In the genomic region with DNA sequence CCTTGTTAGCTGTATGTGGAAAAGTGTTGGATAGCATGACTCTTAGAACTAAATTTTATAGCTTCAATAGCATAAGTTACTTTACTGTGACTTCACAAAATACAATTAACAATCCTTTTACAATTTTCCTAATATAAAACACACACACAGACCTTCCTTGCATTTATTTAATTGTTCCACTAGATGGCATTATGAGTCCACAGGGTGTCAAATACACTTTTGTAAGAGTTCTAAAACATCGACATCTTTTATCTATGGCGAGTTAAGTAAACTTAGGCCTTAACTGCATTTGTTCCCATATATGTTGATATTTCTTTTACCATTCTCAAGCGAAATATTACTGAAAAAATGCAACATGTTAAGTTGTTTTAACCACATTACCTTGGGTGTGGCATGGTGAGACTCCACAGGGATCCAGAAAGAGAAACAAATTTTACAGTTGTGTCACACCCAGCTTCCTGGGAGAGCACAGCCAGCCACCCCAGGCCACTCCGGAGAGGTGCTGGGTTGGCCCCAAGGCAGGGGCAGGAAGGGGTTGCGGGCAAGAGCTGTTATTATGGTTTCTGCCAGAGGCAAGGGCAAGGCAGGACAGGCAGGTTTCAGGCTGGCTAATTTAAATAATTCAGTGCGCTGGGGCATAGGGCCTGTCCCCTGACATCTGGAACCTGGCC, we compare ENCODE assay signal across 7 cellular contexts.
DNase-seq lines count a peak whose midpoint lies in the region; ATAC-seq, FAIRE-seq and TF ChIP-seq lines count a peak whose summit lies in the region.

No MANE protein-coding gene starts in this region.

- H3K4me3 ChIP-seq in adrenal gland (no peak overlapping the region), HepG2 (replicated peaks in 1 of 3; ENCODE audit: insufficient read depth in 1 of 3, low read depth in 2 of 3, low read length in 3 of 3) (no peak overlapping the region)

- WGBS in adrenal gland, 4 donors: 31 to 33% (median 32%) methylated on average over 6 of the region's 6 CpGs
- WGBS in HepG2 (ENCODE audit: low lambda C conversion rate): 4% methylated on average over 5 of the region's 6 CpGs

- peak; percentile 31 to 66 (median 54) for TF ChIP-seq CTCF in adrenal gland (IDR thresholded peaks at IDR 0.05)
- peak; percentile 51 for TF ChIP-seq CTCF in HepG2 (CRISPR knock-in tag; IDR thresholded peaks at IDR 0.05)

- no peak for TF ChIP-seq RAD21 in HepG2 (CRISPR knock-in tag; IDR thresholded peaks at IDR 0.05)

- H3K4me2 ChIP-seq in HepG2 (ENCODE audit: low read depth, low read length): no peak overlapping the region

- H3K4me1 ChIP-seq in adrenal gland (replicated peaks in 1 of 2) (no peaks in the 10 kb centered on the region), HepG2 (ENCODE audit: insufficient read depth, low read length) (no peaks in the 10 kb centered on the region)

- H3K79me2 ChIP-seq in HepG2 (ENCODE audit: insufficient read depth, low read length): no peaks in the 10 kb centered on the region

- H3K27ac ChIP-seq in adrenal gland (no peak overlapping the region), HepG2 (ENCODE audit: extremely low read length, insufficient read depth, low read length) (no peak overlapping the region)

- no peak for TF ChIP-seq POLR2A in GM12892 (IDR thresholded peaks at IDR 0.05; ENCODE audit: low read depth, low read length)
- TF ChIP-seq POLR2A in adrenal gland (IDR thresholded peaks at IDR 0.05): no peak
- TF ChIP-seq POLR2A in HepG2 (IDR thresholded peaks at IDR 0.05; ENCODE audit: insufficient read depth in 1 of 2, low read depth in 2 of 2, low read length in 2 of 2): no peak

- in situ Hi-C loops in HepG2 (cut with HindIII; ENCODE audit: extremely low pct_ligation_motif_present, low pct_unique_long_range_greater_than_20kb): loop anchor here (10.0 kb wide), 1 partner anchor 820 kb away; no protein-coding TSS in a partner anchor

- DNase-seq in GM12892 (ENCODE audit: insufficient read length) (no peak), M059J (ENCODE audit: low read depth) (peak; percentile 27), adrenal gland (no peak), HepG2 (ENCODE audit: low spot score) (peak; percentile 2), activated gamma-delta T cell treated with Interleukin-2 at 50 U/mL for 16 hours (no peak)
- no peak for DNase-seq in stimulated activated CD4-positive, alpha-beta T cell treated with anti-CD3 and anti-CD28 coated beads, Interleukin-2, amount 100 ng/mL, for 48 hours

- no peak overlapping the region for H2AFZ ChIP-seq in HepG2 (ENCODE audit: low read length)

- POLR2A ChIA-PET in HepG2 (lab: Yijun Ruan, JAX): no interaction called here

- no peaks in the 10 kb centered on the region for H3K27me3 ChIP-seq in adrenal gland
- no peaks in the 10 kb centered on the region for H3K27me3 ChIP-seq in HepG2 (ENCODE audit: control insufficient read depth in 1 of 2, insufficient read depth in 2 of 2, low read length in 2 of 2)

- no peaks in the 10 kb centered on the region for H3K36me3 ChIP-seq in adrenal gland (replicated peaks in 1 of 2)
- H3K36me3 ChIP-seq in HepG2 (replicated peaks in 1 of 2; ENCODE audit: control insufficient read depth in 1 of 2, insufficient read depth in 2 of 2, low read length in 2 of 2): no peaks in the 10 kb centered on the region

- no peaks in the 10 kb centered on the region for H3K9me3 ChIP-seq in adrenal gland (replicated peaks in 1 of 3)
- no peaks in the 10 kb centered on the region for H3K9me3 ChIP-seq in HepG2 (ENCODE audit: low read length)

- FAIRE-seq in GM12892 (lab: Jason Lieb, UNC) (peak; percentile 61), HepG2 (lab: Jason Lieb, UNC) (peak; percentile 12)

- no peak for TF ChIP-seq EP300 in HepG2 (IDR thresholded peaks at IDR 0.05; ENCODE audit: low read depth in 2 of 2, low read length in 2 of 2)
- TF ChIP-seq EP300 in HepG2 (CRISPR knock-in tag; IDR thresholded peaks at IDR 0.05; ENCODE audit: borderline replicate concordance): no peak

- no peaks in the 10 kb centered on the region for H4K20me1 ChIP-seq in HepG2 (ENCODE audit: insufficient read depth, low read length)

- intact Hi-C loops in adrenal gland (cut with DNase I): loop anchor here in 1 of 2 donors (10.0 kb wide), 1 partner anchor 820 kb away; no protein-coding TSS in a partner anchor
- intact Hi-C loops in HepG2 (cut with micrococcal nuclease; ENCODE audit: unreplicated experiment): loop anchor here (2.0 to 10.0 kb wide), 2 partner anchors 700 to 818 kb away; no protein-coding TSS in a partner anchor

- H3K9ac ChIP-seq in HepG2 (ENCODE audit: insufficient read depth, low read depth, low read length): no peak overlapping the region

- no TSS peak for BruUV-seq in HepG2 (replicated peaks; lab: Mats Ljungman, UMichigan)

- ATAC-seq in HepG2: peak; percentile 38; the same call in 1 of the 3 replicates
- ATAC-seq in activated CD4-positive, CD25-positive, alpha-beta regulatory T cell treated with anti-CD3 and anti-CD28 coated beads, Interleukin-2, amount 50 U/mL, for 24 hours: no peak

- CTCF ChIA-PET in HepG2 (lab: Yijun Ruan, JAX; ENCODE audit: low intra/inter-chr PET ratio, low total read pairs): no interaction called here

TF ChIP-seq in HepG2, 621 proteins besides CTCF, POLR2A, EP300 and RAD21:
- TF ChIP-seq STAG1 (CRISPR knock-in tag; IDR thresholded peaks at IDR 0.05): peak; percentile 59
- peak; percentile 84 for TF ChIP-seq ZNF7 (CRISPR knock-in tag; IDR thresholded peaks at IDR 0.05)
- no peak for TF ChIP-seq NR2F6 (IDR thresholded peaks at IDR 0.05)
- TF ChIP-seq NR2F6 (CRISPR knock-in tag; IDR thresholded peaks at IDR 0.05): no peak
- TF ChIP-seq, protein P1, sequence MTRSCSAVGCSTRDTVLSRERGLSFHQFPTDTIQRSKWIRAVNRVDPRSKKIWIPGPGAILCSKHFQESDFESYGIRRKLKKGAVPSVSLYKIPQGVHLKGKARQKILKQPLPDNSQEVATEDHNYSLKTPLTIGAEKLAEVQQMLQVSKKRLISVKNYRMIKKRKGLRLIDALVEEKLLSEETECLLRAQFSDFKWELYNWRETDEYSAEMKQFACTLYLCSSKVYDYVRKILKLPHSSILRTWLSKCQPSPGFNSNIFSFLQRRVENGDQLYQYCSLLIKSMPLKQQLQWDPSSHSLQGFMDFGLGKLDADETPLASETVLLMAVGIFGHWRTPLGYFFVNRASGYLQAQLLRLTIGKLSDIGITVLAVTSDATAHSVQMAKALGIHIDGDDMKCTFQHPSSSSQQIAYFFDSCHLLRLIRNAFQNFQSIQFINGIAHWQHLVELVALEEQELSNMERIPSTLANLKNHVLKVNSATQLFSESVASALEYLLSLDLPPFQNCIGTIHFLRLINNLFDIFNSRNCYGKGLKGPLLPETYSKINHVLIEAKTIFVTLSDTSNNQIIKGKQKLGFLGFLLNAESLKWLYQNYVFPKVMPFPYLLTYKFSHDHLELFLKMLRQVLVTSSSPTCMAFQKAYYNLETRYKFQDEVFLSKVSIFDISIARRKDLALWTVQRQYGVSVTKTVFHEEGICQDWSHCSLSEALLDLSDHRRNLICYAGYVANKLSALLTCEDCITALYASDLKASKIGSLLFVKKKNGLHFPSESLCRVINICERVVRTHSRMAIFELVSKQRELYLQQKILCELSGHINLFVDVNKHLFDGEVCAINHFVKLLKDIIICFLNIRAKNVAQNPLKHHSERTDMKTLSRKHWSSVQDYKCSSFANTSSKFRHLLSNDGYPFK (CRISPR knock-in tag; IDR thresholded peaks at IDR 0.05; ENCODE audit: borderline replicate concordance): no peak

Comparison
In these comparisons a context has a peak if more than half of its experiments do, and no peak if none do; other contexts are left out.
1. DNase-seq: peak in M059J (single experiment) and HepG2 (single experiment); none in GM12892 (single experiment), adrenal gland (0 of 7), stimulated activated CD4-positive, alpha-beta T cell treated with anti-CD3 and anti-CD28 coated beads, Interleukin-2, amount 100 ng/mL, for 48 hours (0 of 2) and activated gamma-delta T cell treated with Interleukin-2 at 50 U/mL for 16 hours (single experiment).